In the genomic region with DNA sequence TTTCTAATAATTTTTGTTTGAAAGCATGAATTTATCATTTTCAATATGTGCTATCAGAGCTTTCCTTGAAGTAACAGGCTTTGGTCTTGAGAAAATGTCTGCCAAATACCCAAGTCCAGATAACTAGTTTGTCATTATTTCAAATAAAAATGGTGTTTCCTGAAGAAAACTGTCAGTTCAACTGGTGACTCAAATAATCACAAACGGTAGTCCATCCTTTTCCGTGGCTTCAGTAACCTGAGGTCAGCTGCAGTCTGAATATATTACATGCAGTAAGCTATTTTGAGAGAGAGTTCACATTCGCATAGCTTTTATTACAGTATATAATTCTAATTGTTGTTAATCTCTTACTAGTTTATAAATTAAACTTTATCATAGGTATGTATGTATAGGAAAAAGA, we compare ENCODE assay signal across 35 cellular contexts. TPM values are rescaled to one million over a fixed set of nuclear protein-coding genes. Genes with fewer than 3 reads are reported as not detected.
"Had no signal": no experiment of that assay in that cellular context is flagged by ENCODE, and none has a peak within 500 bp of the region (broad histone marks: within the 10 kb centered on the region; RNA-seq: fewer than 3 reads in every experiment).

No MANE protein-coding gene starts in this region.

- H3K9me3 ChIP-seq: ascending aorta, breast epithelium, colonic mucosa, esophagus muscularis mucosa, gastrocnemius medialis, heart right ventricle had no signal

- H3K27ac Mint-ChIP-seq: activated naive CD4-positive, alpha-beta T cell treated with anti-CD3 and anti-CD28 coated beads, Interleukin-2, amount 10 ng/mL, durations not matched to agents 7 days and 5 days; activated naive CD8-positive, alpha-beta T cell treated with anti-CD3 and anti-CD28 coated beads, Interleukin-2, amount 10 ng/mL, durations not matched to agents 7 days and 5 days; activated T-helper 1 cell treated with anti-CD3 and anti-CD28 coated beads, Interleukin-12 subunit alpha, Interleukin-12 subunit beta, Interleukin-2, Interleukin-4 antibody, amounts not matched to agents 30 ng/mL and 10 ng/mL and 1 ng/mL, durations not matched to agents 14 hours and 24 hours and 36 hours; activated T-helper 2 cell treated with anti-CD3 and anti-CD28 coated beads, Interferon-gamma antibody, Interleukin-2, Interleukin-4, amounts not matched to agents 10 μg/mL and 5 μg/mL and 100 μg/mL, durations not matched to agents 14 hours and 24 hours and 36 hours; endodermal cell; T-helper 17 cell; T-helper 2 cell treated with Interferon-gamma antibody and Interleukin-4, amounts not matched to agents 5 μg/mL and 100 μg/mL, for 36 hours had no signal

- H3K27me3 Mint-ChIP-seq: activated CD8-positive, alpha-beta T cell treated with anti-CD3 and anti-CD28 coated beads for 36 hours; activated naive CD4-positive, alpha-beta T cell treated with anti-CD3 and anti-CD28 coated beads, Interleukin-2, amount 10 ng/mL, durations not matched to agents 7 days and 5 days; activated naive CD8-positive, alpha-beta T cell treated with anti-CD3 and anti-CD28 coated beads, Interleukin-2, amount 10 ng/mL, durations not matched to agents 7 days and 5 days; brain; T-helper 17 cell had no signal

- H3K36me3 Mint-ChIP-seq: activated naive CD4-positive, alpha-beta T cell treated with anti-CD3 and anti-CD28 coated beads, Interleukin-2, amount 50 U/mL, for 72 hours had no signal

- ATAC-seq: activated CD8-positive, alpha-beta T cell treated with anti-CD3 and anti-CD28 coated beads for 36 hours; activated naive CD4-positive, alpha-beta T cell treated with anti-CD3 and anti-CD28 coated beads, Interleukin-2, amount 50 U/mL, for 72 hours; foreskin keratinocyte; gastrocnemius medialis; heart right ventricle; T-helper 17 cell had no signal

- H3K4me3 ChIP-seq: ascending aorta, breast epithelium, cardiac muscle cell, colonic mucosa, dorsolateral prefrontal cortex, esophagus muscularis mucosa, gastrocnemius medialis, heart right ventricle had no signal

- H3K27ac ChIP-seq: ascending aorta, breast epithelium, cardiac muscle cell, colonic mucosa, foreskin keratinocyte, gastrocnemius medialis, heart right ventricle had no signal

- H3K27me3 ChIP-seq: ascending aorta, breast epithelium, cardiac muscle cell, colonic mucosa, dorsolateral prefrontal cortex, esophagus muscularis mucosa, foreskin keratinocyte, gastrocnemius medialis, heart right ventricle had no signal

- H3K4me1 ChIP-seq: ascending aorta had no signal

- H3K4me3 Mint-ChIP-seq: activated CD8-positive, alpha-beta T cell treated with anti-CD3 and anti-CD28 coated beads for 36 hours; activated naive CD4-positive, alpha-beta T cell treated with anti-CD3 and anti-CD28 coated beads, Interleukin-2, amount 10 ng/mL, durations not matched to agents 7 days and 5 days; activated naive CD8-positive, alpha-beta T cell treated with anti-CD3 and anti-CD28 coated beads, Interleukin-2, amount 10 ng/mL, durations not matched to agents 7 days and 5 days; activated T-helper 1 cell treated with anti-CD3 and anti-CD28 coated beads, Interleukin-12 subunit alpha, Interleukin-12 subunit beta, Interleukin-2, Interleukin-4 antibody, amounts not matched to agents 30 ng/mL and 10 ng/mL and 1 ng/mL, durations not matched to agents 14 hours and 24 hours and 36 hours; brain; endodermal cell; T-helper 17 cell; T-helper 2 cell treated with Interferon-gamma antibody and Interleukin-4, amounts not matched to agents 5 μg/mL and 100 μg/mL, for 36 hours had no signal

- H3K9me3 Mint-ChIP-seq: activated CD8-positive, alpha-beta T cell treated with anti-CD3 and anti-CD28 coated beads for 36 hours; activated naive CD4-positive, alpha-beta T cell treated with anti-CD3 and anti-CD28 coated beads, Interleukin-2, amount 10 ng/mL, durations not matched to agents 7 days and 5 days; activated naive CD4-positive, alpha-beta T cell treated with anti-CD3 and anti-CD28 coated beads, Interleukin-2, amount 50 U/mL, for 72 hours; activated naive CD8-positive, alpha-beta T cell treated with anti-CD3 and anti-CD28 coated beads, Interleukin-2, amount 10 ng/mL, durations not matched to agents 7 days and 5 days; activated T-helper 1 cell treated with anti-CD3 and anti-CD28 coated beads, Interleukin-12 subunit alpha, Interleukin-12 subunit beta, Interleukin-2, Interleukin-4 antibody, amounts not matched to agents 30 ng/mL and 10 ng/mL and 1 ng/mL, durations not matched to agents 14 hours and 24 hours and 36 hours; activated T-helper 2 cell treated with anti-CD3 and anti-CD28 coated beads, Interferon-gamma antibody, Interleukin-2, Interleukin-4, amounts not matched to agents 10 μg/mL and 5 μg/mL and 100 μg/mL, durations not matched to agents 14 hours and 24 hours and 36 hours; brain; endodermal cell; T-helper 2 cell treated with Interferon-gamma antibody and Interleukin-4, amounts not matched to agents 5 μg/mL and 100 μg/mL, for 36 hours had no signal

- DNase-seq: activated CD4-positive, alpha-beta T cell treated with anti-CD3 and anti-CD28 coated beads for 1 hour; activated CD4-positive, alpha-beta T cell treated with anti-CD3 and anti-CD28 coated beads for 48 hours; activated CD4-positive, alpha-beta T cell treated with anti-CD3 and anti-CD28 coated beads, Interleukin-2, amount 50 U/mL, for 1 hour; activated CD4-positive, alpha-beta T cell treated with anti-CD3 and anti-CD28 coated beads, Interleukin-2, amount 50 U/mL, for 48 hours; activated CD8-positive, alpha-beta memory T cell treated with anti-CD3 and anti-CD28 coated beads for 24 hours; activated CD8-positive, alpha-beta T cell treated with anti-CD3 and anti-CD28 coated beads for 36 hours; activated gamma-delta T cell; activated naive CD4-positive, alpha-beta T cell; activated naive CD4-positive, alpha-beta T cell treated with anti-CD3 and anti-CD28 coated beads, Interleukin-2, amount 10 ng/mL, durations not matched to agents 7 days and 5 days; activated naive CD8-positive, alpha-beta T cell treated with anti-CD3 and anti-CD28 coated beads, Interleukin-2, amount 10 ng/mL, durations not matched to agents 7 days and 5 days; activated T-cell treated with anti-CD3 and anti-CD28 coated beads, Interleukin-2, amount 50 U/mL, for 1 hour; activated T-cell treated with anti-CD3 and anti-CD28 coated beads, Interleukin-2, amount 50 U/mL, for 48 hours; central memory CD4-positive, alpha-beta T cell; cerebellar nuclear complex; colonic mucosa; dorsolateral prefrontal cortex; effector memory CD4-positive, alpha-beta T cell; endodermal cell; erythroblast; foreskin keratinocyte; gastrocnemius medialis; heart right ventricle; T-helper 1 cell; T-helper 17 cell; T1000 had no signal

- H3K4me1 Mint-ChIP-seq: brain, endodermal cell had no signal

RNA-seq across cellular contexts. Expression of gene SMIM5, which starts 43.2 kb away (rescaled TPM):
- total RNA-seq: activated T-helper 1 cell treated with anti-CD3 and anti-CD28 coated beads, Interleukin-12 subunit alpha, Interleukin-12 subunit beta, Interleukin-2, Interleukin-4 antibody, amounts not matched to agents 30 ng/mL and 10 ng/mL and 1 ng/mL, durations not matched to agents 14 hours and 24 hours and 36 hours; ascending aorta; foreskin keratinocyte; glomerular endothelial cell had no signal
